18 cellular contexts compared by ENCODE assay signal in genomic region chr5:115097236-115097635, GRCh38.
DNase-seq lines count a peak whose midpoint lies in the region; ATAC-seq and TF ChIP-seq lines count a peak whose summit lies in the region.
"Had no signal": no experiment of that assay in that cellular context is flagged by ENCODE, and none has a peak within 500 bp of the region (broad histone marks: within the 10 kb centered on the region; RNA-seq: fewer than 3 reads in every experiment).

No MANE protein-coding gene starts in this region.

- DNase-seq in A172 (ENCODE audit: low spot score) (peak; percentile 23), Daoy (ENCODE audit: low read depth) (peak; percentile 29), T-cell (no peak), UCSD-AML1 (lab: John Stamatoyannopoulos, UW; ENCODE audit: unreplicated experiment) (no peak)
- DNase-seq: CD4-positive, CD25-positive, alpha-beta regulatory T cell; COR-L47; DND-41; HCEC 1CT; IMR-90; NCI-H1694 treated with DMSO at 0.1 percent for 48 hours; NCI-H774; T-helper 17 cell had no signal

- TF ChIP-seq CTCF in OCI-LY3 (IDR thresholded peaks at IDR 0.05; ENCODE audit: low read depth, low read length), result no peak

- H3K36me3 ChIP-seq in OCI-LY3 (replicated peaks; ENCODE audit: low read depth, low read length), result no peaks in the 10 kb centered on the region
- H3K36me3 ChIP-seq: SJSA1 had no signal

- H3K79me2 ChIP-seq in OCI-LY3 (ENCODE audit: low read length), result no peaks in the 10 kb centered on the region

- peak overlapping the region; percentile 51; the same call in 1 of the 2 replicates for H3K4me2 ChIP-seq in OCI-LY3 (ENCODE audit: low read length)
- H3K4me2 ChIP-seq: GM23338, KMS-11 had no signal

- no peaks in the 10 kb centered on the region for H3K9me3 Mint-ChIP-seq in T-cell
- H3K9me3 Mint-ChIP-seq: CD4-positive, CD25-positive, alpha-beta regulatory T cell; GM23338 had no signal

- H3K9me3 ChIP-seq in OCI-LY3 (ENCODE audit: insufficient read depth, low read length), result no peaks in the 10 kb centered on the region
- H3K9me3 ChIP-seq: SJSA1 had no signal

- H3K27me3 Mint-ChIP-seq in T-cell, result peaks cover 3 to 6% of the 10 kb centered on the region in 2 donors

- ATAC-seq in GM18861 (IDR thresholded peaks at IDR 0.05; ENCODE audit: unreplicated experiment) (no peak), T-cell (replicated peaks in 1 of 4) (no peak)
- ATAC-seq: T-helper 17 cell had no signal

- H2AFZ ChIP-seq in OCI-LY3 (ENCODE audit: low read depth, low read length), result no peak overlapping the region

- H3K4me3 ChIP-seq in OCI-LY3 (ENCODE audit: low read length), result peak overlapping the region; percentile 42
- H3K4me3 ChIP-seq: GM23338, SJSA1 had no signal

- peaks cover 27% of the 10 kb centered on the region for H3K4me1 ChIP-seq in OCI-LY3 (ENCODE audit: low read length)
- H3K4me1 ChIP-seq: SJSA1 had no signal

- H3K4me3 Mint-ChIP-seq in T-cell, result no peak overlapping the region
- H3K4me3 Mint-ChIP-seq: CD4-positive, CD25-positive, alpha-beta regulatory T cell; GM23338; T-helper 17 cell had no signal

- no peaks in the 10 kb centered on the region for H3K4me1 Mint-ChIP-seq in T-cell
- H3K4me1 Mint-ChIP-seq: CD4-positive, CD25-positive, alpha-beta regulatory T cell; T-helper 17 cell had no signal

- no peak overlapping the region for H3K27ac ChIP-seq in OCI-LY3 (ENCODE audit: low read length)
- H3K27ac ChIP-seq in cingulate gyrus (ENCODE audit: low read depth, low read length), result peak overlapping the region; percentile 35
- H3K27ac ChIP-seq: KMS-11, SJSA1 had no signal

- H3K36me3 Mint-ChIP-seq in T-cell, result no peaks in the 10 kb centered on the region
- H3K36me3 Mint-ChIP-seq: CD4-positive, CD25-positive, alpha-beta regulatory T cell had no signal

- no peaks in the 10 kb centered on the region for H3K27me3 ChIP-seq in OCI-LY3 (ENCODE audit: low read depth, low read length)

- POLR2A ChIA-PET in T-cell (lab: Charles Lee), result no interaction called here

- H3K27ac Mint-ChIP-seq in T-cell, result no peak overlapping the region
- H3K27ac Mint-ChIP-seq: GM23338, T-helper 17 cell had no signal

- CTCF ChIA-PET in T-cell (lab: Charles Lee), result interaction anchor here (0.7 to 1.6 kb wide), 8 partner anchors 8 to 1478 kb away, joined by 3 to 9 read pairs (median 5); no protein-coding TSS in a partner anchor

- no peak overlapping the region for H3K9ac ChIP-seq in OCI-LY3 (ENCODE audit: low read length)
- H3K9ac ChIP-seq: KMS-11 had no signal

- H4K20me1 ChIP-seq in OCI-LY3 (ENCODE audit: insufficient read depth, low read length), result no peaks in the 10 kb centered on the region

Comparison
In these comparisons a context has a peak if more than half of its experiments do, and no peak if none do; other contexts are left out.
1. DNase-seq: peak in A172 (single experiment) and Daoy (single experiment); none in T-cell (0 of 34) and UCSD-AML1 (single experiment).